ENCODE assay signal across 8 cellular contexts in genomic region chr17:8124350-8125195, GRCh38. TPM values are rescaled to one million over a fixed set of nuclear protein-coding genes. Genes with fewer than 3 reads are reported as not detected.
DNase-seq lines count a peak whose midpoint lies in the region; ATAC-seq and TF ChIP-seq lines count a peak whose summit lies in the region.

No MANE protein-coding gene starts in this region.

- intact Hi-C loops in activated B cell treated with CpG ODN at 0.5 μM for 24 hours (cut with micrococcal nuclease) = no loop called here
- intact Hi-C loops in spleen (cut with DNase I; ENCODE audit: low total_unique reads) = no loop called here

- H3K27ac ChIP-seq in spleen = peak overlapping the region in 1 of 8 donors; percentile 26

- H3K27ac Mint-ChIP-seq in HFFc6 = peak overlapping the region; percentile 8; the same call in 1 of the 2 replicates
- peak overlapping the region; percentile 57 for H3K27ac Mint-ChIP-seq in activated B cell treated with CpG ODN at 0.5 μM for 24 hours

- H3K4me3 ChIP-seq in AG10803 (ENCODE audit: low read length) (peak overlapping the region; percentile 69), fibroblast of villous mesenchyme (ENCODE audit: low read depth, low read length) (peak overlapping the region; percentile 79), spleen (peak overlapping the region in 7 of 8 donors; percentile 9 to 86 (median 60))

- H3K4me3 Mint-ChIP-seq in HFFc6 = peak overlapping the region; percentile 88
- H3K4me3 Mint-ChIP-seq in activated B cell treated with CpG ODN at 0.5 μM for 24 hours = peak overlapping the region; percentile 93

- H3K9me3 Mint-ChIP-seq in HFFc6 = peaks cover 7% of the 10 kb centered on the region; the same call in 1 of the 2 replicates
- no peaks in the 10 kb centered on the region for H3K9me3 Mint-ChIP-seq in activated B cell treated with CpG ODN at 0.5 μM for 24 hours

- CTCF ChIA-PET in activated B cell treated with CpG ODN at 0.5 μM for 24 hours (lab: Charles Lee) = interaction anchor here (0.8 to 1.7 kb wide), 6 partner anchors 15 to 53 kb away, joined by 3 to 4 read pairs (median 3); no protein-coding TSS in a partner anchor

- H3K4me1 Mint-ChIP-seq in HFFc6 (ENCODE audit: low read depth) = peaks cover 66% of the 10 kb centered on the region
- peaks cover 66% of the 10 kb centered on the region for H3K4me1 Mint-ChIP-seq in activated B cell treated with CpG ODN at 0.5 μM for 24 hours

- no peak for TF ChIP-seq POLR2A in spleen (IDR thresholded peaks at IDR 0.05)

- no peaks in the 10 kb centered on the region for H3K36me3 ChIP-seq in spleen

- POLR2A ChIA-PET in activated B cell treated with CpG ODN at 0.5 μM for 24 hours (lab: Charles Lee) = interaction anchor here (1.1 to 4.2 kb wide), 11 partner anchors 9 to 171 kb away, joined by 3 to 40 read pairs (median 5); partner anchors contain the start of genes CTC1 and SLC25A35

- no peak for TF ChIP-seq CTCF in AG10803 (conservative IDR thresholded peaks at IDR 0.05; ENCODE audit: low read length)
- no peak for TF ChIP-seq CTCF in HFFc6 (IDR thresholded peaks at IDR 0.05)
- no peak for TF ChIP-seq CTCF in activated B cell treated with CpG ODN at 0.5 μM for 24 hours (IDR thresholded peaks at IDR 0.05)
- no peak for TF ChIP-seq CTCF in fibroblast of villous mesenchyme (IDR thresholded peaks at IDR 0.05; ENCODE audit: insufficient read depth, low read depth, low read length)
- TF ChIP-seq CTCF in spleen (IDR thresholded peaks at IDR 0.05 in 8 of 11, conservative IDR thresholded peaks at IDR 0.05 in 3 of 11) = no peak

- DNase-seq in AG10803 (ENCODE audit: low read depth) = peak; percentile 34
- DNase-seq in HFFc6 = no peak
- DNase-seq in activated B cell treated with CpG ODN at 0.5 μM for 24 hours = no peak
- peak; percentile 48 for DNase-seq in fibroblast of villous mesenchyme (ENCODE audit: low read depth)
- DNase-seq in spleen = no peak
- DNase-seq in COLO829 (ENCODE audit: low spot score) = no peak

- H3K36me3 Mint-ChIP-seq in HFFc6 (ENCODE audit: low read depth) (no peaks in the 10 kb centered on the region), activated B cell treated with CpG ODN at 0.5 μM for 24 hours (ENCODE audit: low read depth) (peaks cover 12% of the 10 kb centered on the region)

- no peak for ATAC-seq in activated B cell treated with CpG ODN at 0.5 μM for 24 hours (ENCODE audit: low read depth)
- ATAC-seq in HG02763 (IDR thresholded peaks at IDR 0.05; ENCODE audit: unreplicated experiment) = no peak
- no peak for ATAC-seq in HG03175 (IDR thresholded peaks at IDR 0.05; ENCODE audit: unreplicated experiment)

- H3K27me3 ChIP-seq in spleen (replicated peaks in 1 of 7) = peaks cover 4 to 95% (median 42%) of the 10 kb centered on the region in 7 donors

- H3K4me1 ChIP-seq in spleen = peaks cover 61 to 82% (median 76%) of the 10 kb centered on the region in 6 donors

- peaks cover 12% of the 10 kb centered on the region for H3K27me3 Mint-ChIP-seq in HFFc6 (ENCODE audit: insufficient read depth)
- peaks cover 33% of the 10 kb centered on the region for H3K27me3 Mint-ChIP-seq in activated B cell treated with CpG ODN at 0.5 μM for 24 hours

- H3K9me3 ChIP-seq in spleen = no peaks in the 10 kb centered on the region

- 3 to 7% (median 4%) methylated on average over 18 to 24 of the region's 24 CpGs for WGBS in spleen, 5 donors

RNA-seq across cellular contexts. Expression of gene HES7, which starts 0.7 kb away (rescaled TPM):
- total RNA-seq in HFFc6 (2021; fragmentation: NEBNext Ultra II Directional; extraction: Animal tissue kit (Norgen Biotek cat#: 25700)) = under 1 TPM; 0.24 to 0.54 (median 0.41) TPM
- total RNA-seq in activated B cell treated with CpG ODN at 0.5 μM for 24 hours (0.12 and 0.49 TPM in 2 replicates), fibroblast of villous mesenchyme (not detected in 2 replicates), spleen (under 1 TPM in 2 of 7 donors, not detected in 5; 0.41 to 0.67 TPM)
- polyA plus RNA-seq in spleen = under 1 TPM; 0.04 to 0.53 (median 0.32) TPM

RNA-seq across cellular contexts. Expression of gene ALOXE3, which starts 6.3 kb away (rescaled TPM):
- total RNA-seq in HFFc6 (2021; fragmentation: NEBNext Ultra II Directional; extraction: Animal tissue kit (Norgen Biotek cat#: 25700)) = under 1 TPM; 0.14 to 0.30 (median 0.21) TPM
- total RNA-seq in activated B cell treated with CpG ODN at 0.5 μM for 24 hours (not detected in 2 replicates), fibroblast of villous mesenchyme (not detected in 2 replicates), spleen (not detected)
- polyA plus RNA-seq in spleen = under 1 TPM in 1 of 3 donors, not detected in 2; 0.03 TPM

RNA-seq across cellular contexts. Expression of gene PER1, which starts 27.6 kb away (rescaled TPM):
- 10 to 100 TPM; 18.9 to 31.8 (median 26.9) TPM for total RNA-seq in HFFc6 (2021; fragmentation: NEBNext Ultra II Directional; extraction: Animal tissue kit (Norgen Biotek cat#: 25700))
- total RNA-seq in activated B cell treated with CpG ODN at 0.5 μM for 24 hours (40.7 and 45.0 TPM in 2 replicates), fibroblast of villous mesenchyme (5.5 and 12.5 TPM in 2 replicates), spleen (100 to 1,000 TPM in 2 of 7 donors, 10 to 100 TPM in 5; 68.0 to 213 (median 73.5) TPM)
- polyA plus RNA-seq in spleen = 10 to 100 TPM; 12.6 to 83.0 (median 17.5) TPM

RNA-seq across cellular contexts. Expression of gene ALOX12B, which starts 37.1 kb away (rescaled TPM):
- total RNA-seq in HFFc6 (2021; fragmentation: NEBNext Ultra II Directional; extraction: Animal tissue kit (Norgen Biotek cat#: 25700)) = not detected
- total RNA-seq in activated B cell treated with CpG ODN at 0.5 μM for 24 hours (1.4 and 1.5 TPM in 2 replicates), fibroblast of villous mesenchyme (not detected in 2 replicates), spleen (1 to 10 TPM in 2 of 7 donors, under 1 TPM in 1, not detected in 4; 0.47 to 1.3 (median 1.0) TPM)
- polyA plus RNA-seq in spleen = under 1 TPM; 0.80 to 0.89 (median 0.83) TPM

RNA-seq across cellular contexts. Expression of gene VAMP2, which starts 38.2 kb away (rescaled TPM):
- 10 to 100 TPM; 37.0 to 47.6 (median 44.5) TPM for total RNA-seq in HFFc6 (2021; fragmentation: NEBNext Ultra II Directional; extraction: Animal tissue kit (Norgen Biotek cat#: 25700))
- total RNA-seq in activated B cell treated with CpG ODN at 0.5 μM for 24 hours = 82.0 and 97.7 TPM in 2 replicates
- 5.6 and 6.1 TPM in 2 replicates for total RNA-seq in fibroblast of villous mesenchyme
- total RNA-seq in spleen = 10 to 100 TPM; 37.5 to 94.8 (median 65.7) TPM
- 10 to 100 TPM; 38.7 to 57.8 (median 38.8) TPM for polyA plus RNA-seq in spleen

Comparison
In these comparisons a context has a peak if more than half of its experiments do, and no peak if none do; other contexts are left out.
1. DNase-seq: peak in AG10803 (single experiment) and fibroblast of villous mesenchyme (single experiment); none in HFFc6 (single experiment), activated B cell treated with CpG ODN at 0.5 μM for 24 hours (single experiment), spleen (single experiment) and COLO829 (single experiment).
2. Peak in every context shown above with its lines, with median percentiles within 50 percentile points of each other: H3K4me3 ChIP-seq.